Comparison of ENCODE assay signal across 13 cellular contexts in genomic region chr1:201491896-201492511, GRCh38. TPM values are rescaled to one million over a fixed set of nuclear protein-coding genes. Genes with fewer than 3 reads are reported as not detected.
DNase-seq lines count a peak whose midpoint lies in the region; ATAC-seq and TF ChIP-seq lines count a peak whose summit lies in the region.
"Had no signal": no experiment of that assay in that cellular context is flagged by ENCODE, and none has a peak within 500 bp of the region (broad histone marks: within the 10 kb centered on the region; RNA-seq: fewer than 3 reads in every experiment).

No MANE protein-coding gene starts in this region.

- 60 to 81% methylated on average over 3 of the region's 3 CpGs for WGBS in esophagus, 2 donors

- no peaks in the 10 kb centered on the region for H3K36me3 ChIP-seq in cardiac muscle cell
- H3K36me3 ChIP-seq in esophagus (ENCODE audit: control insufficient read depth in 2 of 2, insufficient read depth in 2 of 2, low read length in 1 of 2) = peaks cover 12 to 31% of the 10 kb centered on the region in 2 donors
- H3K36me3 ChIP-seq in uterus = no peaks in the 10 kb centered on the region

- H3K9me3 ChIP-seq in cardiac muscle cell (ENCODE audit: low read depth) = no peaks in the 10 kb centered on the region
- no peaks in the 10 kb centered on the region for H3K9me3 ChIP-seq in esophagus (ENCODE audit: control insufficient read depth in 2 of 2, insufficient read depth in 1 of 2, low read depth in 1 of 2, low read length in 1 of 2)
- H3K9me3 ChIP-seq in uterus = no peaks in the 10 kb centered on the region

- H3K27ac Mint-ChIP-seq in progenitor cell of endocrine pancreas = peak overlapping the region; percentile 62
- H3K27ac Mint-ChIP-seq: memory B cell had no signal

- H3K4me3 ChIP-seq in cardiac muscle cell (no peak overlapping the region), esophagus (ENCODE audit: low read depth in 1 of 2, low read length in 2 of 2) (no peak overlapping the region), uterus (no peak overlapping the region)

- intact Hi-C loops in left cardiac atrium (cut with DNase I) (no loop called here), uterus (cut with DNase I; ENCODE audit: low total_unique reads) (no loop called here)

- H3K27me3 Mint-ChIP-seq in progenitor cell of endocrine pancreas = no peaks in the 10 kb centered on the region
- H3K27me3 Mint-ChIP-seq: memory B cell had no signal

- TF ChIP-seq POLR2A in uterus (IDR thresholded peaks at IDR 0.05) = no peak

- peaks cover 32% of the 10 kb centered on the region for H3K4me1 Mint-ChIP-seq in progenitor cell of endocrine pancreas (ENCODE audit: low read depth)
- H3K4me1 Mint-ChIP-seq: memory B cell had no signal

- TF ChIP-seq CTCF in cardiac muscle cell (IDR thresholded peaks at IDR 0.05; ENCODE audit: low read depth, low read length) = no peak
- no peak for TF ChIP-seq CTCF in progenitor cell of endocrine pancreas (IDR thresholded peaks at IDR 0.05; ENCODE audit: unreplicated experiment)
- no peak for TF ChIP-seq CTCF in uterus (IDR thresholded peaks at IDR 0.05)

- no peak for ATAC-seq in left cardiac atrium
- ATAC-seq: stimulated activated naive CD8-positive, alpha-beta T cell treated with anti-CD3 and anti-CD28 coated beads, Interleukin-15, Interleukin-2, amounts not matched to agents 100 U/mL and 50 U/mL, for 24 hours had no signal

- H3K36me3 Mint-ChIP-seq in progenitor cell of endocrine pancreas (ENCODE audit: insufficient read depth) = peaks cover 2% of the 10 kb centered on the region

- peaks cover 68% of the 10 kb centered on the region for H3K4me1 ChIP-seq in cardiac muscle cell (ENCODE audit: low read depth)
- H3K4me1 ChIP-seq in esophagus (ENCODE audit: control insufficient read depth in 2 of 2, insufficient read depth in 2 of 2, low read length in 1 of 2) = peaks cover 18 to 35% of the 10 kb centered on the region in 2 donors
- peaks cover 49 to 80% of the 10 kb centered on the region in 2 donors for H3K4me1 ChIP-seq in uterus

- H3K27ac ChIP-seq in cardiac muscle cell = peak overlapping the region; percentile 97
- peak overlapping the region; percentile 49 to 59 for H3K27ac ChIP-seq in esophagus (ENCODE audit: low read depth in 2 of 2, low read length in 1 of 2)
- H3K27ac ChIP-seq in uterus = peak overlapping the region; percentile 97 to 99

- H3K27me3 ChIP-seq in cardiac muscle cell (no peaks in the 10 kb centered on the region), esophagus (ENCODE audit: control insufficient read depth in 1 of 2, insufficient read depth in 2 of 2, low read length in 2 of 2) (no peaks in the 10 kb centered on the region), uterus (no peaks in the 10 kb centered on the region)

- DNase-seq in cardiac muscle cell (ENCODE audit: low read depth in 1 of 2, low spot score in 1 of 2) = no peak
- DNase-seq in left cardiac atrium = no peak
- DNase-seq in progenitor cell of endocrine pancreas (ENCODE audit: low spot score, unreplicated experiment) = no peak
- DNase-seq in uterus = no peak
- DNase-seq in C1 segment of cervical spinal cord (lab: John Stamatoyannopoulos, UW) = no peak
- no peak for DNase-seq in occipital lobe (lab: John Stamatoyannopoulos, UW)
- no peak for DNase-seq in GM19238 (ENCODE audit: insufficient read length, low spot score)
- DNase-seq: ACHN; NCI-H2227 treated with DMSO at 0.1 percent for 48 hours; OCI-M1; stimulated activated naive CD8-positive, alpha-beta T cell treated with anti-CD3 and anti-CD28 coated beads, Interleukin-15, Interleukin-2, amounts not matched to agents 100 U/mL and 50 U/mL, for 24 hours had no signal

- H3K4me3 Mint-ChIP-seq in progenitor cell of endocrine pancreas (ENCODE audit: low read depth) = no peak overlapping the region
- H3K4me3 Mint-ChIP-seq: memory B cell had no signal

- H3K9me3 Mint-ChIP-seq in progenitor cell of endocrine pancreas (ENCODE audit: low read depth) = no peaks in the 10 kb centered on the region
- H3K9me3 Mint-ChIP-seq: memory B cell had no signal

RNA-seq across cellular contexts. Expression of gene CSRP1, which starts 14.9 kb away (rescaled TPM):
- total RNA-seq in cardiac muscle cell (135 and 174 TPM in 2 replicates), left cardiac atrium (100 to 1,000 TPM in 1 of 2 donors, 10 to 100 TPM in 1; 95.1 to 154 TPM), progenitor cell of endocrine pancreas (19.4 and 23.2 TPM in 2 replicates), uterus (1,000 to 10,000 TPM in 3 of 4 donors, 100 to 1,000 TPM in 1; 913 to 2,516 (median 1,349) TPM), occipital lobe (16.8 TPM)
- polyA plus RNA-seq in cardiac muscle cell (76.4 and 78.9 TPM in 2 replicates), esophagus (100 to 1,000 TPM; 174 to 333 TPM)

RNA-seq across cellular contexts. Expression of gene PHLDA3, which starts 23.0 kb away (rescaled TPM):
- total RNA-seq in cardiac muscle cell = 54.4 and 61.5 TPM in 2 replicates
- 57.3 and 69.1 TPM in 2 replicates for polyA plus RNA-seq in cardiac muscle cell
- 10 to 100 TPM; 39.9 to 48.5 TPM for total RNA-seq in left cardiac atrium
- polyA plus RNA-seq in esophagus = 10 to 100 TPM; 40.4 to 76.9 TPM
- total RNA-seq in progenitor cell of endocrine pancreas = 21.2 and 31.3 TPM in 2 replicates
- 10 to 100 TPM; 14.4 to 80.2 (median 43.7) TPM for total RNA-seq in uterus
- 9.8 TPM for total RNA-seq in occipital lobe

RNA-seq across cellular contexts. Expression of gene NAV1, which starts 46.9 kb away (rescaled TPM):
- total RNA-seq in cardiac muscle cell (113 and 151 TPM in 2 replicates), left cardiac atrium (10 to 100 TPM; 20.7 to 34.8 TPM), progenitor cell of endocrine pancreas (53.4 and 55.2 TPM in 2 replicates), uterus (10 to 100 TPM; 25.1 to 86.1 (median 58.5) TPM), occipital lobe (38.8 TPM)
- polyA plus RNA-seq in cardiac muscle cell (99.0 and 127 TPM in 2 replicates), esophagus (1 to 10 TPM; 3.9 to 4.6 TPM)
